1 cellular context compared by ENCODE assay signal in genomic region chr7:26157520-26158105, GRCh38.
TF ChIP-seq lines count a peak whose summit lies in the region.

No MANE protein-coding gene starts in this region.

TF ChIP-seq in SK-N-SH, 30 proteins besides CTCF, POLR2A, EP300 and RAD21 (continued from another document):
- TF ChIP-seq NFIC (IDR thresholded peaks at IDR 0.05; ENCODE audit: borderline replicate concordance), result no peak
- TF ChIP-seq GABPA (IDR thresholded peaks at IDR 0.05; ENCODE audit: low read depth), result no peak
- no peak for TF ChIP-seq EZH2phosphoT487 (IDR thresholded peaks at IDR 0.05; ENCODE audit: borderline replicate concordance, low read depth)
- TF ChIP-seq CHD2 (IDR thresholded peaks at IDR 0.05; ENCODE audit: low read length, partially characterized antibody), result no peak
